23 cellular contexts compared by ENCODE assay signal in genomic region chr2:190626656-190627055, GRCh38. TPM values are rescaled to one million over a fixed set of nuclear protein-coding genes. Genes with fewer than 3 reads are reported as not detected.
DNase-seq lines count a peak whose midpoint lies in the region; ATAC-seq and TF ChIP-seq lines count a peak whose summit lies in the region.
"Had no signal": no experiment of that assay in that cellular context is flagged by ENCODE, and none has a peak within 500 bp of the region (broad histone marks: within the 10 kb centered on the region; RNA-seq: fewer than 3 reads in every experiment).

No MANE protein-coding gene starts in this region.

- CTCF ChIA-PET in CD8-positive, alpha-beta T cell (lab: Charles Lee), result no interaction called here

- H3K36me3 ChIP-seq in gastroesophageal sphincter, result no peaks in the 10 kb centered on the region
- H3K36me3 ChIP-seq in CD8-positive, alpha-beta T cell (ENCODE audit: insufficient read depth, low read length), result no peaks in the 10 kb centered on the region
- H3K36me3 ChIP-seq: brain microvascular endothelial cell, colonic mucosa, left lung, uterus had no signal

- H3K27me3 Mint-ChIP-seq in CD8-positive, alpha-beta T cell (ENCODE audit: low read depth), result no peaks in the 10 kb centered on the region

- POLR2A ChIA-PET in CD8-positive, alpha-beta T cell (lab: Charles Lee), result no interaction called here

- no peak overlapping the region for H3K27ac Mint-ChIP-seq in CD8-positive, alpha-beta T cell
- H3K27ac Mint-ChIP-seq: activated CD4-positive, alpha-beta memory T cell treated with anti-CD3 and anti-CD28 coated beads for 36 hours; stimulated activated effector memory CD8-positive, alpha-beta T cell treated with anti-CD3 and anti-CD28 coated beads, Interleukin-12 subunit alpha, Interleukin-12 subunit beta, amount 100 ng/mL, for 72 hours; T-helper 2 cell treated with Interferon-gamma antibody and Interleukin-4, amounts not matched to agents 5 μg/mL and 100 μg/mL, for 36 hours had no signal

- no peak for TF ChIP-seq CTCF in gastroesophageal sphincter (IDR thresholded peaks at IDR 0.05)
- TF ChIP-seq CTCF in CD8-positive, alpha-beta T cell (IDR thresholded peaks at IDR 0.05), result no peak

- H3K4me3 Mint-ChIP-seq in CD8-positive, alpha-beta T cell, result no peak overlapping the region
- H3K4me3 Mint-ChIP-seq: activated CD4-positive, alpha-beta memory T cell treated with anti-CD3 and anti-CD28 coated beads for 36 hours; neural crest cell; stimulated activated effector memory CD8-positive, alpha-beta T cell treated with anti-CD3 and anti-CD28 coated beads, Interleukin-12 subunit alpha, Interleukin-12 subunit beta, amount 100 ng/mL, for 72 hours; T-helper 2 cell treated with Interferon-gamma antibody and Interleukin-4, amounts not matched to agents 5 μg/mL and 100 μg/mL, for 36 hours had no signal

- H3K4me3 ChIP-seq in gastroesophageal sphincter, result no peak overlapping the region
- H3K4me3 ChIP-seq in CD8-positive, alpha-beta T cell (ENCODE audit: low read depth, low read length), result no peak overlapping the region
- H3K4me3 ChIP-seq: colonic mucosa, left lung, skin epidermis, testis, uterus had no signal

- TF ChIP-seq POLR2A in gastroesophageal sphincter (IDR thresholded peaks at IDR 0.05), result no peak

- no peak for TF ChIP-seq EP300 in gastroesophageal sphincter (IDR thresholded peaks at IDR 0.05)

- H3K36me3 Mint-ChIP-seq in CD8-positive, alpha-beta T cell, result no peaks in the 10 kb centered on the region
- H3K36me3 Mint-ChIP-seq: activated CD4-positive, alpha-beta memory T cell treated with anti-CD3 and anti-CD28 coated beads for 36 hours; stimulated activated effector memory CD8-positive, alpha-beta T cell treated with anti-CD3 and anti-CD28 coated beads, Interleukin-12 subunit alpha, Interleukin-12 subunit beta, amount 100 ng/mL, for 72 hours had no signal

- DNase-seq in left ventricle myocardium superior, result no peak
- DNase-seq in Right ventricle myocardium inferior (ENCODE audit: missing footprints), result no peak
- DNase-seq in NCI-H524 treated with DMSO at 0.1 percent for 48 hours (lab: John Stamatoyannopoulos, UW), result peak; percentile 5
- DNase-seq in NCI-H2196 treated with DMSO at 0.1 percent for 48 hours (lab: John Stamatoyannopoulos, UW; ENCODE audit: unreplicated experiment), result no peak
- DNase-seq in UCSD-AML1 (lab: John Stamatoyannopoulos, UW; ENCODE audit: unreplicated experiment), result no peak
- DNase-seq in CD8-positive, alpha-beta T cell, result no peak
- DNase-seq: activated CD4-positive, alpha-beta memory T cell treated with anti-CD3 and anti-CD28 coated beads for 36 hours; activated effector memory CD4-positive, alpha-beta T cell treated with anti-CD3 and anti-CD28 coated beads, Interleukin-2, amount 50 U/mL, for 16 hours; brain microvascular endothelial cell; colonic mucosa; DMS79; left lung; NCI-H1930; NCI-H345; stimulated activated CD4-positive, alpha-beta T cell treated with anti-CD3 and anti-CD28 coated beads, Interleukin-2, amount 100 ng/mL, for 24 hours; testis; uterus had no signal

- H3K9me3 Mint-ChIP-seq in CD8-positive, alpha-beta T cell, result peaks cover 4% of the 10 kb centered on the region

- no peaks in the 10 kb centered on the region for H3K27me3 ChIP-seq in gastroesophageal sphincter
- H3K27me3 ChIP-seq in CD8-positive, alpha-beta T cell (ENCODE audit: insufficient read depth, low read length), result no peaks in the 10 kb centered on the region
- H3K27me3 ChIP-seq: brain microvascular endothelial cell, colonic mucosa, testis, uterus had no signal

- H3K27ac ChIP-seq in gastroesophageal sphincter, result peak overlapping the region in 3 of 4 donors; percentile 5 to 87 (median 86)
- H3K27ac ChIP-seq in CD8-positive, alpha-beta T cell (ENCODE audit: low read depth, low read length), result no peak overlapping the region
- H3K27ac ChIP-seq: brain microvascular endothelial cell, colonic mucosa, left lung, testis, uterus had no signal

- no peaks in the 10 kb centered on the region for H3K9me3 ChIP-seq in gastroesophageal sphincter
- H3K9me3 ChIP-seq in CD8-positive, alpha-beta T cell (ENCODE audit: low read length), result peaks cover 3% of the 10 kb centered on the region
- H3K9me3 ChIP-seq: colonic mucosa, left lung, testis, uterus had no signal

- peak; percentile 14 for ATAC-seq in left ventricle myocardium superior
- no peak for ATAC-seq in Right ventricle myocardium inferior
- no peak for ATAC-seq in gastroesophageal sphincter
- no peak for ATAC-seq in HG02884 (IDR thresholded peaks at IDR 0.05; ENCODE audit: unreplicated experiment)
- ATAC-seq in CD8-positive, alpha-beta T cell, result no peak
- ATAC-seq: left lung; stimulated activated effector memory CD8-positive, alpha-beta T cell treated with anti-CD3 and anti-CD28 coated beads, Interleukin-12 subunit alpha, Interleukin-12 subunit beta, amount 100 ng/mL, for 72 hours had no signal

- 57 to 72% methylated on average over 2 to 5 of the region's 5 CpGs for WGBS in gastroesophageal sphincter (ENCODE audit: low coverage in 1 of 2), 2 donors

- intact Hi-C loops in left ventricle myocardium superior (cut with micrococcal nuclease), result no loop called here
- intact Hi-C loops in Right ventricle myocardium inferior (cut with DNase I), result loop anchor here (1.0 kb wide), 1 partner anchor 92 kb away; the partner anchor contains the start of gene NEMP2
- intact Hi-C loops in CD8-positive, alpha-beta T cell (cut with DNase I, micrococcal nuclease), result loop anchor here in 1 of 2 experiments (5.0 kb wide), 1 partner anchor 94 kb away; the partner anchor contains the start of gene NEMP2

- H3K4me1 Mint-ChIP-seq in CD8-positive, alpha-beta T cell (ENCODE audit: low read depth), result peaks cover 27% of the 10 kb centered on the region
- H3K4me1 Mint-ChIP-seq: neural crest cell had no signal

- peaks cover 0 to 34% (median 0%) of the 10 kb centered on the region in 3 donors for H3K4me1 ChIP-seq in gastroesophageal sphincter
- H3K4me1 ChIP-seq in CD8-positive, alpha-beta T cell (ENCODE audit: insufficient read depth, low read length), result peaks cover 13% of the 10 kb centered on the region
- H3K4me1 ChIP-seq: colonic mucosa, testis, uterus had no signal

RNA-seq across cellular contexts. Expression of gene NAB1, which starts 22.2 kb away (rescaled TPM):
- total RNA-seq in left ventricle myocardium superior (19.7 TPM), Right ventricle myocardium inferior (27.5 TPM), gastroesophageal sphincter (10 to 100 TPM; 50.9 to 98.5 (median 73.8) TPM)
- total RNA-seq in CD8-positive, alpha-beta T cell, result 10 to 100 TPM; 19.0 to 22.7 TPM
